Comparison of ENCODE assay signal across 17 cellular contexts in genomic region chr20:18259730-18260129, GRCh38. TPM values are rescaled to one million over a fixed set of nuclear protein-coding genes. Genes with fewer than 3 reads are reported as not detected.
DNase-seq lines count a peak whose midpoint lies in the region; FAIRE-seq and TF ChIP-seq lines count a peak whose summit lies in the region.
"Had no signal": no experiment of that assay in that cellular context is flagged by ENCODE, and none has a peak within 500 bp of the region (broad histone marks: within the 10 kb centered on the region; RNA-seq: fewer than 3 reads in every experiment).

No MANE protein-coding gene starts in this region.

- no peak for FAIRE-seq in keratinocyte (lab: Jason Lieb, UNC)
- FAIRE-seq: G401.6, GM12892, GM19239 had no signal

- in situ Hi-C loops in G401 (cut with HindIII; ENCODE audit: low sequenced_read_pairs), result no loop called here

- H3K4me3 ChIP-seq in epithelial cell of esophagus (ENCODE audit: low read length) (no peak overlapping the region), keratinocyte (ENCODE audit: control insufficient read depth in 2 of 3, extremely low read depth in 1 of 3, insufficient read depth in 2 of 3, low read depth in 1 of 3, low read length in 3 of 3) (no peak overlapping the region), H7 (ENCODE audit: insufficient read depth, low read depth, low read length) (no peak overlapping the region)
- H3K4me3 ChIP-seq: BLaER1 treated with 17β-estradiol and CSF1 and Interleukin-3, amounts not matched to agents 10 nM and 100 nM; GM23248 had no signal

- H3K27me3 ChIP-seq in keratinocyte (ENCODE audit: control insufficient read depth, extremely low read depth, insufficient read depth, low read length), result no peaks in the 10 kb centered on the region
- no peaks in the 10 kb centered on the region for H3K27me3 ChIP-seq in H7 (ENCODE audit: control insufficient read depth, insufficient read depth, low read length)
- H3K27me3 ChIP-seq: BLaER1 treated with 17β-estradiol and CSF1 and Interleukin-3, amounts not matched to agents 10 nM and 100 nM had no signal

- dilution Hi-C loops in keratinocyte (cut with MboI; ENCODE audit: extremely low pct_ligation_motif_present, low sequenced_read_pairs), result no loop called here

- H3K9ac ChIP-seq in keratinocyte (ENCODE audit: control insufficient read depth, extremely low read depth, insufficient read depth, low read length), result no peak overlapping the region
- H3K9ac ChIP-seq: BLaER1 treated with 17β-estradiol and CSF1 and Interleukin-3, amounts not matched to agents 10 nM and 100 nM; GM23248 had no signal

- H3K9me3 ChIP-seq in keratinocyte (ENCODE audit: control insufficient read depth, low read depth, low read length), result no peaks in the 10 kb centered on the region
- H3K9me3 ChIP-seq: BLaER1 treated with 17β-estradiol and CSF1 and Interleukin-3, amounts not matched to agents 10 nM and 100 nM had no signal

- no peak overlapping the region for H3K27ac ChIP-seq in keratinocyte (ENCODE audit: control insufficient read depth, insufficient read depth, low read length)
- H3K27ac ChIP-seq: BLaER1 treated with 17β-estradiol and CSF1 and Interleukin-3, amounts not matched to agents 10 nM and 100 nM; GM23248 had no signal

- no peak overlapping the region for H3K4me2 ChIP-seq in keratinocyte (ENCODE audit: control insufficient read depth, extremely low read depth, insufficient read depth, low read depth, low read length)
- H3K4me2 ChIP-seq: BLaER1 treated with 17β-estradiol and CSF1 and Interleukin-3, amounts not matched to agents 10 nM and 100 nM had no signal

- DNase-seq in LoVo (ENCODE audit: low spot score), result peak; percentile 25
- DNase-seq in epithelial cell of esophagus (ENCODE audit: low read depth), result peak; percentile 41
- DNase-seq in keratinocyte (ENCODE audit: low read depth, low spot score), result no peak
- DNase-seq in G401 (ENCODE audit: low spot score), result no peak
- no peak for DNase-seq in activated T-cell treated with anti-CD3 and anti-CD28 coated beads for 4 hours
- no peak for DNase-seq in H7
- DNase-seq: CD8-positive, alpha-beta T cell; DMS 273 treated with DMSO at 0.1 percent for 48 hours; DMS53; DND-41; EL; GM23248; HCEC 1CT had no signal

- H3K36me3 ChIP-seq in keratinocyte (ENCODE audit: control insufficient read depth in 2 of 2, extremely low read depth in 1 of 2, insufficient read depth in 2 of 2, low read length in 2 of 2) (no peaks in the 10 kb centered on the region), H7 (replicated peaks; ENCODE audit: control insufficient read depth, insufficient read depth, low read length) (no peaks in the 10 kb centered on the region)
- H3K36me3 ChIP-seq: BLaER1 treated with 17β-estradiol and CSF1 and Interleukin-3, amounts not matched to agents 10 nM and 100 nM had no signal

- no peaks in the 10 kb centered on the region for H3K4me1 ChIP-seq in keratinocyte (ENCODE audit: control insufficient read depth, extremely low read depth, insufficient read depth, low read length)

- peak overlapping the region; percentile 44 for H2AFZ ChIP-seq in keratinocyte (ENCODE audit: control insufficient read depth, low read length)
- H2AFZ ChIP-seq: GM23248 had no signal

- H3K79me2 ChIP-seq in keratinocyte (ENCODE audit: control insufficient read depth, insufficient read depth, low read length), result no peaks in the 10 kb centered on the region

- no peaks in the 10 kb centered on the region for H3K9me1 ChIP-seq in keratinocyte (ENCODE audit: control insufficient read depth, extremely low read depth, insufficient read depth, low read length)

- no peak for TF ChIP-seq CTCF in epithelial cell of esophagus (IDR thresholded peaks at IDR 0.05; ENCODE audit: insufficient read depth, low read depth, low read length, missing control alignments)
- TF ChIP-seq CTCF in keratinocyte (optimal IDR thresholded peaks at IDR 0.05 in 1 of 3, IDR thresholded peaks at IDR 0.05 in 1 of 3, conservative IDR thresholded peaks at IDR 0.05 in 1 of 3; ENCODE audit: extremely low read depth in 1 of 3, insufficient read depth in 2 of 3, low read length in 3 of 3), result no peak

- no peaks in the 10 kb centered on the region for H4K20me1 ChIP-seq in keratinocyte (ENCODE audit: control insufficient read depth, extremely low read depth, insufficient read depth, low read length)
- H4K20me1 ChIP-seq: BLaER1 treated with 17β-estradiol and CSF1 and Interleukin-3, amounts not matched to agents 10 nM and 100 nM had no signal

RNA-seq across cellular contexts. Expression of gene ZNF133, which starts 28.6 kb away (rescaled TPM):
- polyA plus RNA-seq in keratinocyte, result 10.9 to 25.0 TPM (median 15.8 TPM) in 3 replicates
- polyA plus RNA-seq in keratinocyte (2011; ENCODE audit: low read depth), result 7.8 TPM
- 10.5 and 11.4 TPM in 2 replicates for polyA plus RNA-seq in keratinocyte (2011; cell fraction: cytosol; rRNA removed)
- 50.5 and 57.1 TPM in 2 replicates for polyA plus RNA-seq in keratinocyte (2011; cell fraction: nucleus; rRNA removed)
- polyA plus RNA-seq in keratinocyte (2012; ENCODE audit: low replicate concordance), result 10.9 and 19.2 TPM in 2 replicates
- 14.2 to 33.4 TPM (median 30.8 TPM) in 3 replicates for polyA minus RNA-seq in keratinocyte
- polyA minus RNA-seq in keratinocyte (2011; cell fraction: cytosol; rRNA and poly(A)+ RNA removed), result 13.0 TPM
- 18.5 and 22.6 TPM in 2 replicates for polyA minus RNA-seq in keratinocyte (2011; cell fraction: nucleus; rRNA and poly(A)+ RNA removed)
- 23.2 and 32.2 TPM in 2 replicates for total RNA-seq in G401 (2014; rRNA removed; shearing (Covaris generic))
- 25.5 and 29.0 TPM in 2 replicates for total RNA-seq in H7 (2014; rRNA removed; shearing (Covaris generic))

Comparison
In these comparisons a context has a peak if more than half of its experiments do, and no peak if none do; other contexts are left out.
1. DNase-seq: peak in LoVo (single experiment) and epithelial cell of esophagus (single experiment); none in keratinocyte (single experiment), G401 (single experiment), activated T-cell treated with anti-CD3 and anti-CD28 coated beads for 4 hours (single experiment) and H7 (single experiment).